ENCODE assay signal across 16 cellular contexts in genomic region chr3:191882289-191882688, GRCh38.
DNase-seq lines count a peak whose midpoint lies in the region; ATAC-seq and TF ChIP-seq lines count a peak whose summit lies in the region.
"Had no signal": no experiment of that assay in that cellular context is flagged by ENCODE, and none has a peak within 500 bp of the region (broad histone marks: within the 10 kb centered on the region; RNA-seq: fewer than 3 reads in every experiment).

No MANE protein-coding gene starts in this region.

- H3K79me2 ChIP-seq in GM23338 (replicated peaks; ENCODE audit: insufficient read depth) (no peaks in the 10 kb centered on the region), trophoblast cell (ENCODE audit: control insufficient read depth, insufficient read depth, low read length, poor library complexity) (no peaks in the 10 kb centered on the region)

- H3K14ac ChIP-seq in trophoblast cell (ENCODE audit: low read length), result no peak overlapping the region

- H3K4ac ChIP-seq in trophoblast cell (ENCODE audit: low read depth, low read length), result no peak overlapping the region

- H2BK12ac ChIP-seq in trophoblast cell (ENCODE audit: low read length), result no peak overlapping the region

- no peaks in the 10 kb centered on the region for H3K4me1 ChIP-seq in GM23338 (ENCODE audit: insufficient read depth)
- H3K4me1 ChIP-seq in heart right ventricle, result peaks cover 0 to 12% (median 0%) of the 10 kb centered on the region in 9 donors
- peaks cover 0 to 2% of the 10 kb centered on the region in 2 experiments for H3K4me1 ChIP-seq in trophoblast cell (ENCODE audit: control insufficient read depth in 1 of 2, insufficient read depth in 2 of 2, low read length in 2 of 2)
- H3K4me1 ChIP-seq in CD8-positive, alpha-beta memory T cell (ENCODE audit: insufficient read depth, low read length), result no peaks in the 10 kb centered on the region
- H3K4me1 ChIP-seq: sigmoid colon, suprapubic skin had no signal

- H3F3A ChIP-seq in GM23338 (replicated peaks; ENCODE audit: low read depth), result no peaks in the 10 kb centered on the region

- H3K79me1 ChIP-seq in trophoblast cell (ENCODE audit: low read length), result no peaks in the 10 kb centered on the region

- no peaks in the 10 kb centered on the region for H3K9me3 Mint-ChIP-seq in GM23338
- H3K9me3 Mint-ChIP-seq in CD8-positive, alpha-beta memory T cell, result peaks cover 2 to 31% (median 3%) of the 10 kb centered on the region in 5 donors
- H3K9me3 Mint-ChIP-seq: activated T-cell treated with anti-CD3 and anti-CD28 coated beads, Interleukin-2, amount 50 U/mL, for 72 hours; H9 had no signal

- intact Hi-C loops in heart right ventricle (cut with DNase I), result no loop called here

- H3K36me3 ChIP-seq in GM23338 (ENCODE audit: insufficient read depth) (no peaks in the 10 kb centered on the region), heart right ventricle (no peaks in the 10 kb centered on the region), trophoblast cell (ENCODE audit: control insufficient read depth in 1 of 2, insufficient read depth in 2 of 2, low read length in 2 of 2) (no peaks in the 10 kb centered on the region)
- no peaks in the 10 kb centered on the region for H3K36me3 ChIP-seq in CD8-positive, alpha-beta memory T cell (ENCODE audit: insufficient read depth, low read length)
- H3K36me3 ChIP-seq: sigmoid colon, suprapubic skin, WERI-Rb-1 had no signal

- no peak overlapping the region for H4K91ac ChIP-seq in trophoblast cell (ENCODE audit: low read depth, low read length)

- no peaks in the 10 kb centered on the region for H3K36me3 Mint-ChIP-seq in GM23338 (ENCODE audit: low read depth)
- H3K36me3 Mint-ChIP-seq in CD8-positive, alpha-beta memory T cell, result no peaks in the 10 kb centered on the region

- 18 to 36% methylated on average over 3 of the region's 3 CpGs for WGBS in heart right ventricle, 2 donors
- no CpG with 5 or more reads among the region's 3 CpGs for WGBS in trophoblast cell (ENCODE audit: extremely low coverage, insufficient coverage, insufficient read length)

- no peak overlapping the region for H4K12ac ChIP-seq in trophoblast cell (ENCODE audit: low read depth, low read length)

- no peak overlapping the region for H4K8ac ChIP-seq in trophoblast cell (ENCODE audit: low read depth, low read length)

- DNase-seq in GM23338 (ENCODE audit: low spot score) (peak; percentile 64), RWPE1 (ENCODE audit: low spot score) (peak; percentile 12), heart right ventricle (no peak), trophoblast cell (peak; percentile 7 to 51), HK-2 (ENCODE audit: unreplicated experiment) (no peak), NAMALWA (ENCODE audit: low spot score) (no peak)
- no peak for DNase-seq in CD8-positive, alpha-beta memory T cell
- DNase-seq: activated CD8-positive, alpha-beta T cell treated with anti-CD3 and anti-CD28 coated beads for 36 hours; activated T-cell treated with anti-CD3 and anti-CD28 coated beads, Interleukin-2, amount 50 U/mL, for 72 hours; H9; NCI-H526; sigmoid colon; stimulated activated CD4-positive, alpha-beta T cell treated with anti-CD3 and anti-CD28 coated beads, Interleukin-2, amount 100 ng/mL, for 48 hours; WERI-Rb-1 had no signal

- H3K9me2 ChIP-seq in GM23338 (ENCODE audit: insufficient read depth), result no peaks in the 10 kb centered on the region

- no peak overlapping the region for H2AK5ac ChIP-seq in trophoblast cell (ENCODE audit: low read length)

- no peak overlapping the region for H2BK120ac ChIP-seq in trophoblast cell (ENCODE audit: insufficient read depth, low read length, poor library complexity)

- no peak overlapping the region for H3K9ac ChIP-seq in trophoblast cell (ENCODE audit: low read length)

- H3K27me3 ChIP-seq in GM23338 (ENCODE audit: insufficient read depth) (no peaks in the 10 kb centered on the region), heart right ventricle (no peaks in the 10 kb centered on the region), trophoblast cell (ENCODE audit: insufficient read depth, low read length) (no peaks in the 10 kb centered on the region)
- H3K27me3 ChIP-seq in CD8-positive, alpha-beta memory T cell (ENCODE audit: insufficient read depth, low read length, poor library complexity, severe bottlenecking), result no peaks in the 10 kb centered on the region
- H3K27me3 ChIP-seq: sigmoid colon, suprapubic skin had no signal

- no peak overlapping the region for H3K18ac ChIP-seq in trophoblast cell (ENCODE audit: low read length)

- H3K4me2 ChIP-seq in GM23338 (no peak overlapping the region), trophoblast cell (ENCODE audit: low read length) (no peak overlapping the region)

- no peak overlapping the region for H2BK5ac ChIP-seq in trophoblast cell (ENCODE audit: low read depth, low read length, poor library complexity)

- H3K9me3 ChIP-seq in heart right ventricle, result no peaks in the 10 kb centered on the region
- H3K9me3 ChIP-seq in trophoblast cell (ENCODE audit: insufficient read depth, low read depth, low read length), result no peaks in the 10 kb centered on the region
- no peaks in the 10 kb centered on the region for H3K9me3 ChIP-seq in CD8-positive, alpha-beta memory T cell (ENCODE audit: low read length)
- H3K9me3 ChIP-seq: sigmoid colon, suprapubic skin had no signal

- H3K27me3 Mint-ChIP-seq in GM23338 (ENCODE audit: insufficient read depth, low read depth, poor library complexity), result no peaks in the 10 kb centered on the region
- H3K27me3 Mint-ChIP-seq in CD8-positive, alpha-beta memory T cell, result no peaks in the 10 kb centered on the region
- H3K27me3 Mint-ChIP-seq: activated CD8-positive, alpha-beta T cell treated with anti-CD3 and anti-CD28 coated beads for 36 hours had no signal

- peak; percentile 62 for ATAC-seq in GM23338
- peak in 5 of 8 donors; percentile 34 to 83 (median 47) for ATAC-seq in heart right ventricle
- ATAC-seq in HG03354 (IDR thresholded peaks at IDR 0.05; ENCODE audit: poor library complexity, severe bottlenecking, unreplicated experiment), result no peak
- ATAC-seq: activated CD8-positive, alpha-beta T cell treated with anti-CD3 and anti-CD28 coated beads for 36 hours; activated T-cell treated with anti-CD3 and anti-CD28 coated beads, Interleukin-2, amount 50 U/mL, for 72 hours had no signal

- no peaks in the 10 kb centered on the region for H4K20me1 ChIP-seq in GM23338 (replicated peaks; ENCODE audit: insufficient read depth)

- no peak overlapping the region for H3K4me3 ChIP-seq in GM23338
- no peak overlapping the region for H3K4me3 ChIP-seq in heart right ventricle
- no peak overlapping the region for H3K4me3 ChIP-seq in trophoblast cell (ENCODE audit: low read depth, low read length)
- H3K4me3 ChIP-seq in CD8-positive, alpha-beta memory T cell (ENCODE audit: low read length), result no peak overlapping the region
- H3K4me3 ChIP-seq: sigmoid colon, suprapubic skin had no signal

- H3K27ac ChIP-seq in GM23338 (ENCODE audit: low read depth) (no peak overlapping the region), RWPE1 (no peak overlapping the region), heart right ventricle (peak overlapping the region in 2 of 10 donors; percentile 36 to 46), trophoblast cell (ENCODE audit: low read depth, low read length) (no peak overlapping the region)
- H3K27ac ChIP-seq in CD8-positive, alpha-beta memory T cell (ENCODE audit: low read depth, low read length), result no peak overlapping the region
- H3K27ac ChIP-seq: sigmoid colon, suprapubic skin, WERI-Rb-1 had no signal

- CTCF ChIA-PET in RWPE1 (lab: Yijun Ruan, JAX), result no interaction called here
- CTCF ChIA-PET in CD8-positive, alpha-beta memory T cell (lab: Charles Lee), result no interaction called here

- TF ChIP-seq CTCF in GM23338 (conservative IDR thresholded peaks at IDR 0.05; ENCODE audit: low read depth in 2 of 2), result no peak
- TF ChIP-seq CTCF in RWPE1 (conservative IDR thresholded peaks at IDR 0.05; ENCODE audit: low read depth), result no peak
- TF ChIP-seq CTCF in heart right ventricle (IDR thresholded peaks at IDR 0.05), result no peak

- H3K4me1 Mint-ChIP-seq in GM23338, result peaks cover 9% of the 10 kb centered on the region; the same call in 2 of the 3 replicates
- no peaks in the 10 kb centered on the region for H3K4me1 Mint-ChIP-seq in CD8-positive, alpha-beta memory T cell

- no peak overlapping the region for H3K23ac ChIP-seq in trophoblast cell (ENCODE audit: low read length)

- no peak overlapping the region for H3K27ac Mint-ChIP-seq in GM23338
- H3K27ac Mint-ChIP-seq in CD8-positive, alpha-beta memory T cell, result no peak overlapping the region
- H3K27ac Mint-ChIP-seq: activated CD8-positive, alpha-beta T cell treated with anti-CD3 and anti-CD28 coated beads for 36 hours; activated T-cell treated with anti-CD3 and anti-CD28 coated beads, Interleukin-2, amount 50 U/mL, for 72 hours had no signal

- H2AFZ ChIP-seq in GM23338 (no peak overlapping the region), trophoblast cell (ENCODE audit: insufficient read depth, low read length, poor library complexity) (no peak overlapping the region)

- POLR2A ChIA-PET in RWPE1 (lab: Yijun Ruan, JAX; ENCODE audit: low non-redundant PET), result no interaction called here
- POLR2A ChIA-PET in CD8-positive, alpha-beta memory T cell (lab: Charles Lee), result no interaction called here

- H3K4me3 Mint-ChIP-seq in GM23338, result no peak overlapping the region
- H3K4me3 Mint-ChIP-seq in CD8-positive, alpha-beta memory T cell, result no peak overlapping the region
- H3K4me3 Mint-ChIP-seq: activated CD8-positive, alpha-beta T cell treated with anti-CD3 and anti-CD28 coated beads for 36 hours; activated T-cell treated with anti-CD3 and anti-CD28 coated beads, Interleukin-2, amount 50 U/mL, for 72 hours; H9 had no signal

TF ChIP-seq in GM23338, 12 proteins besides CTCF, POLR2A, EP300 and RAD21 (continues in another document):
- TF ChIP-seq EZH2phosphoT487 (IDR thresholded peaks at IDR 0.05; ENCODE audit: unreplicated experiment), result no peak

Comparison
In these comparisons a context has a peak if more than half of its experiments do, and no peak if none do; other contexts are left out.
1. DNase-seq: peak in GM23338 (single experiment), RWPE1 (single experiment) and trophoblast cell (2 of 2); none in heart right ventricle (0 of 2), CD8-positive, alpha-beta memory T cell (0 of 5), HK-2 (single experiment) and NAMALWA (single experiment).